16 cellular contexts compared by ENCODE assay signal in genomic region chr12:9687228-9687627, GRCh38. TPM values are rescaled to one million over a fixed set of nuclear protein-coding genes. Genes with fewer than 3 reads are reported as not detected.
A peak's percentile ranks its signal among the peaks of the same experiment; 100 is the strongest.
DNase-seq lines count a peak whose midpoint lies in the region; ATAC-seq and TF ChIP-seq lines count a peak whose summit lies in the region.
"Had no signal": no experiment of that assay in that cellular context is flagged by ENCODE, and none has a peak within 500 bp of the region (broad histone marks: within the 10 kb centered on the region; RNA-seq: fewer than 3 reads in every experiment).

No MANE protein-coding gene starts in this region.

- TF ChIP-seq CTCF in HFFc6 (IDR thresholded peaks at IDR 0.05) (0 out of 2 replicates have a peak, but pooled peaks have one; percentile 13), psoas muscle (IDR thresholded peaks at IDR 0.05) (no peak)

- intact Hi-C loops in activated T-helper 2 cell treated with anti-CD3 and anti-CD28 coated beads, Interferon-gamma antibody, Interleukin-2, Interleukin-4, amounts not matched to agents 10 μg/mL and 5 μg/mL and 100 μg/mL, durations not matched to agents 14 hours and 24 hours and 36 hours (cut with micrococcal nuclease) = loop anchor here (5.0 kb wide), 1 partner anchor 35 kb away; no protein-coding TSS in a partner anchor
- intact Hi-C loops in psoas muscle (cut with DNase I) = no loop called here

- H3K36me3 ChIP-seq in psoas muscle (ENCODE audit: insufficient read depth in 1 of 2, low read depth in 1 of 2) = peaks cover 0 to 34% of the 10 kb centered on the region in 2 donors
- H3K36me3 ChIP-seq: thyroid gland had no signal

- no peaks in the 10 kb centered on the region for H3K27me3 ChIP-seq in psoas muscle (ENCODE audit: insufficient read depth in 3 of 3, low read length in 2 of 3)
- H3K27me3 ChIP-seq: SJSA1, thyroid gland had no signal

- 72 to 91% (median 75%) methylated on average over 1 of the region's 1 CpG for WGBS in psoas muscle, 3 donors

- no peaks in the 10 kb centered on the region for H3K27me3 Mint-ChIP-seq in HFFc6 (ENCODE audit: insufficient read depth)
- no peaks in the 10 kb centered on the region for H3K27me3 Mint-ChIP-seq in activated T-helper 2 cell treated with anti-CD3 and anti-CD28 coated beads, Interferon-gamma antibody, Interleukin-2, Interleukin-4, amounts not matched to agents 10 μg/mL and 5 μg/mL and 100 μg/mL, durations not matched to agents 14 hours and 24 hours and 36 hours (ENCODE audit: low read depth)
- H3K27me3 Mint-ChIP-seq: progenitor cell of endocrine pancreas had no signal

- H3K4me3 ChIP-seq in psoas muscle = no peak overlapping the region
- H3K4me3 ChIP-seq: SJSA1, thyroid gland had no signal

- no peaks in the 10 kb centered on the region for H3K4me1 ChIP-seq in psoas muscle
- H3K4me1 ChIP-seq: SJSA1, thyroid gland had no signal

- no peak for ATAC-seq in psoas muscle

- H3K27ac Mint-ChIP-seq in HFFc6 = no peak overlapping the region
- H3K27ac Mint-ChIP-seq in activated T-helper 2 cell treated with anti-CD3 and anti-CD28 coated beads, Interferon-gamma antibody, Interleukin-2, Interleukin-4, amounts not matched to agents 10 μg/mL and 5 μg/mL and 100 μg/mL, durations not matched to agents 14 hours and 24 hours and 36 hours = peak overlapping the region; percentile 60
- H3K27ac Mint-ChIP-seq: progenitor cell of endocrine pancreas had no signal

- DNase-seq in Daoy (ENCODE audit: low read depth) (peak; percentile 72), HFFc6 (peak; percentile 48), islet precursor cell (peak; percentile 58), psoas muscle (no peak), hypothalamus (lab: John Stamatoyannopoulos, UW) (no peak), NK-92 (lab: John Stamatoyannopoulos, UW; ENCODE audit: unreplicated experiment) (no peak), cerebellum (ENCODE audit: low spot score) (no peak)
- no peak for DNase-seq in activated T-helper 2 cell treated with anti-CD3 and anti-CD28 coated beads, Interferon-gamma antibody, Interleukin-2, Interleukin-4, amounts not matched to agents 10 μg/mL and 5 μg/mL and 100 μg/mL, durations not matched to agents 14 hours and 24 hours and 36 hours (ENCODE audit: low spot score)
- DNase-seq: cerebellar nuclear complex, Kasumi-1, NCI-H345, thyroid gland had no signal

- no peaks in the 10 kb centered on the region; the same call in 1 of the 2 replicates for H3K9me3 Mint-ChIP-seq in HFFc6
- peaks cover 45% of the 10 kb centered on the region for H3K9me3 Mint-ChIP-seq in activated T-helper 2 cell treated with anti-CD3 and anti-CD28 coated beads, Interferon-gamma antibody, Interleukin-2, Interleukin-4, amounts not matched to agents 10 μg/mL and 5 μg/mL and 100 μg/mL, durations not matched to agents 14 hours and 24 hours and 36 hours

- H3K9me3 ChIP-seq in psoas muscle = peaks cover 3% of the 10 kb centered on the region
- H3K9me3 ChIP-seq: SJSA1, thyroid gland had no signal

- peaks cover 31% of the 10 kb centered on the region for H3K36me3 Mint-ChIP-seq in HFFc6 (ENCODE audit: low read depth)
- H3K36me3 Mint-ChIP-seq in activated T-helper 2 cell treated with anti-CD3 and anti-CD28 coated beads, Interferon-gamma antibody, Interleukin-2, Interleukin-4, amounts not matched to agents 10 μg/mL and 5 μg/mL and 100 μg/mL, durations not matched to agents 14 hours and 24 hours and 36 hours (ENCODE audit: low read depth) = peaks cover 97% of the 10 kb centered on the region

- peaks cover 8% of the 10 kb centered on the region; the same call in 1 of the 2 replicates for H3K4me1 Mint-ChIP-seq in HFFc6 (ENCODE audit: low read depth)
- peaks cover 55% of the 10 kb centered on the region for H3K4me1 Mint-ChIP-seq in activated T-helper 2 cell treated with anti-CD3 and anti-CD28 coated beads, Interferon-gamma antibody, Interleukin-2, Interleukin-4, amounts not matched to agents 10 μg/mL and 5 μg/mL and 100 μg/mL, durations not matched to agents 14 hours and 24 hours and 36 hours (ENCODE audit: low read depth)

- no peak overlapping the region for H3K4me3 Mint-ChIP-seq in HFFc6
- H3K4me3 Mint-ChIP-seq in activated T-helper 2 cell treated with anti-CD3 and anti-CD28 coated beads, Interferon-gamma antibody, Interleukin-2, Interleukin-4, amounts not matched to agents 10 μg/mL and 5 μg/mL and 100 μg/mL, durations not matched to agents 14 hours and 24 hours and 36 hours (ENCODE audit: low read depth) = no peak overlapping the region

- no peak overlapping the region for H3K27ac ChIP-seq in psoas muscle
- H3K27ac ChIP-seq: SJSA1, thyroid gland had no signal

RNA-seq across cellular contexts. Expression of gene CLEC2D, which starts 17.7 kb away (rescaled TPM):
- 0.34 and 0.39 TPM in 2 replicates for total RNA-seq in Daoy (2014; rRNA removed; shearing (Covaris generic))
- total RNA-seq in HFFc6 (2021; fragmentation: NEBNext Ultra II Directional; extraction: Animal tissue kit (Norgen Biotek cat#: 25700)) = 1 to 10 TPM; 1.1 to 1.9 (median 1.5) TPM
- 350 and 351 TPM in 2 replicates for total RNA-seq in activated T-helper 2 cell treated with anti-CD3 and anti-CD28 coated beads, Interferon-gamma antibody, Interleukin-2, Interleukin-4, amounts not matched to agents 10 μg/mL and 5 μg/mL and 100 μg/mL, durations not matched to agents 14 hours and 24 hours and 36 hours
- total RNA-seq in psoas muscle = 1 to 10 TPM in 3 of 4 donors, under 1 TPM in 1; 0.97 to 2.5 (median 1.6) TPM
- polyA plus RNA-seq in psoas muscle = under 1 TPM; 0.42 to 0.59 (median 0.56) TPM
- 11.4 TPM for total RNA-seq in cerebellum

RNA-seq across cellular contexts. Expression of gene CLECL1, which starts 45.7 kb away (rescaled TPM):
- not detected in 2 replicates for total RNA-seq in Daoy (2014; rRNA removed; shearing (Covaris generic))
- total RNA-seq in HFFc6 (2021; fragmentation: NEBNext Ultra II Directional; extraction: Animal tissue kit (Norgen Biotek cat#: 25700)) = not detected
- 16.8 and 17.2 TPM in 2 replicates for total RNA-seq in activated T-helper 2 cell treated with anti-CD3 and anti-CD28 coated beads, Interferon-gamma antibody, Interleukin-2, Interleukin-4, amounts not matched to agents 10 μg/mL and 5 μg/mL and 100 μg/mL, durations not matched to agents 14 hours and 24 hours and 36 hours
- total RNA-seq in psoas muscle (under 1 TPM in 1 of 4 donors, not detected in 3; 0.42 TPM), cerebellum (not detected)
- polyA plus RNA-seq in psoas muscle = under 1 TPM in 2 of 3 donors, not detected in 1; 0.10 to 0.28 TPM
- total RNA-seq: frontal cortex, lung microvascular endothelial cell, progenitor cell of endocrine pancreas, SJSA1, thyroid gland had no signal

Comparison
In these comparisons a context has a peak if more than half of its experiments do, and no peak if none do; other contexts are left out.
1. DNase-seq: peak in Daoy (single experiment), HFFc6 (single experiment) and islet precursor cell (single experiment); none in activated T-helper 2 cell treated with anti-CD3 and anti-CD28 coated beads, Interferon-gamma antibody, Interleukin-2, Interleukin-4, amounts not matched to agents 10 μg/mL and 5 μg/mL and 100 μg/mL, durations not matched to agents 14 hours and 24 hours and 36 hours (single experiment), psoas muscle (0 of 2), hypothalamus (0 of 51), NK-92 (single experiment) and cerebellum (single experiment).
2. RNA of gene CLEC2D, which starts 17.7 kb away (total RNA-seq): 350 to 351 TPM in activated T-helper 2 cell treated with anti-CD3 and anti-CD28 coated beads, Interferon-gamma antibody, Interleukin-2, Interleukin-4, amounts not matched to agents 10 μg/mL and 5 μg/mL and 100 μg/mL, durations not matched to agents 14 hours and 24 hours and 36 hours; 11.4 TPM in cerebellum (single experiment), 0.97 to 2.5 TPM in psoas muscle, 1.1 to 1.9 TPM in HFFc6 and 0.34 to 0.39 TPM in Daoy; every median in the first group is over 10 times any median in the second.
3. RNA of gene CLECL1, which starts 45.7 kb away (total RNA-seq): 16.8 to 17.2 TPM in activated T-helper 2 cell treated with anti-CD3 and anti-CD28 coated beads, Interferon-gamma antibody, Interleukin-2, Interleukin-4, amounts not matched to agents 10 μg/mL and 5 μg/mL and 100 μg/mL, durations not matched to agents 14 hours and 24 hours and 36 hours; 0.42 TPM in psoas muscle, not detected in Daoy, not detected in HFFc6 and not detected in cerebellum (single experiment); every median in the first group is over 10 times any median in the second.